8 cellular contexts compared by ENCODE assay signal in genomic region chr1:22018583-22019559, GRCh38. TPM values are rescaled to one million over a fixed set of nuclear protein-coding genes. Genes with fewer than 3 reads are reported as not detected.
DNase-seq lines count a peak whose midpoint lies in the region; ATAC-seq and TF ChIP-seq lines count a peak whose summit lies in the region.

No MANE protein-coding gene starts in this region.

- DNase-seq in DND-41 (peak; percentile 68), SK-N-DZ (ENCODE audit: low spot score) (peak; percentile 16), hepatic stellate cell (ENCODE audit: low spot score) (peak; percentile 82), NCI-H1417 treated with DMSO at 0.1 percent for 48 hours (lab: John Stamatoyannopoulos, UW) (no peak), inferior parietal cortex (ENCODE audit: extremely low spot score) (no peak)
- DNase-seq in activated naive CD4-positive, alpha-beta T cell treated with Interleukin-2 at 50 U/mL for 16 hours, result peak; percentile 71
- DNase-seq in stimulated activated CD4-positive, alpha-beta T cell treated with anti-CD3 and anti-CD28 coated beads, Interleukin-4, amount 100 ng/mL, for 48 hours (ENCODE audit: low read depth in 2 of 2), result peak; percentile 44 to 59

- peaks cover 18% of the 10 kb centered on the region for H3K4me1 ChIP-seq in DND-41 (ENCODE audit: insufficient read depth, low read length)

- ATAC-seq in DND-41 (ENCODE audit: insufficient read depth, low read depth) (peak; percentile 95), HG02798 (IDR thresholded peaks at IDR 0.05; ENCODE audit: poor library complexity, unreplicated experiment) (peak; percentile 66)

- peak overlapping the region; percentile 52 for H2AFZ ChIP-seq in DND-41 (ENCODE audit: low read depth, low read length)

- peak; percentile 50 for TF ChIP-seq CTCF in DND-41 (IDR thresholded peaks at IDR 0.05; ENCODE audit: borderline replicate concordance, extremely low read depth, low read length, poor library complexity, severe bottlenecking)

- H3K4me2 ChIP-seq in DND-41 (ENCODE audit: insufficient read depth, low read length), result peak overlapping the region; percentile 24

- H3K27me3 ChIP-seq in DND-41 (ENCODE audit: insufficient read depth, low read length, poor library complexity), result no peaks in the 10 kb centered on the region

- no peak overlapping the region for H3K4me3 ChIP-seq in DND-41 (ENCODE audit: low read depth in 1 of 2, low read length in 2 of 2)

- H3K36me3 ChIP-seq in DND-41 (ENCODE audit: insufficient read depth, low read length), result no peaks in the 10 kb centered on the region

- H4K20me1 ChIP-seq in DND-41 (ENCODE audit: insufficient read depth, low read length), result no peaks in the 10 kb centered on the region

- no peak overlapping the region for H3K9ac ChIP-seq in DND-41 (ENCODE audit: low read depth, low read length)

- peak overlapping the region; percentile 64 for H3K27ac ChIP-seq in DND-41 (ENCODE audit: low read length)

- H3K79me2 ChIP-seq in DND-41 (ENCODE audit: insufficient read depth, low read length), result no peaks in the 10 kb centered on the region

- no peaks in the 10 kb centered on the region for H3K9me3 ChIP-seq in DND-41 (ENCODE audit: insufficient read depth, low read length, severe bottlenecking)

RNA-seq across cellular contexts. Expression of gene CELA3A, which starts 17.4 kb away (rescaled TPM):
- polyA plus RNA-seq in SK-N-DZ (2014; cell fraction: cytosol; rRNA removed), result not detected in 2 replicates
- not detected in 2 replicates for polyA plus RNA-seq in SK-N-DZ (2014; cell fraction: nucleus; rRNA removed)

RNA-seq across cellular contexts. Expression of gene CDC42, which starts 33.6 kb away (rescaled TPM):
- polyA plus RNA-seq in SK-N-DZ (2014; cell fraction: cytosol; rRNA removed), result 143 and 173 TPM in 2 replicates
- 55.2 and 70.2 TPM in 2 replicates for polyA plus RNA-seq in SK-N-DZ (2014; cell fraction: nucleus; rRNA removed)

RNA-seq across cellular contexts. Expression of gene CELA3B, which starts 42.0 kb away (rescaled TPM):
- not detected in 2 replicates for polyA plus RNA-seq in SK-N-DZ (2014; cell fraction: cytosol; rRNA removed)
- not detected in 2 replicates for polyA plus RNA-seq in SK-N-DZ (2014; cell fraction: nucleus; rRNA removed)

Comparison
In these comparisons a context has a peak if more than half of its experiments do, and no peak if none do; other contexts are left out.
1. DNase-seq: peak in DND-41 (single experiment), SK-N-DZ (single experiment), activated naive CD4-positive, alpha-beta T cell treated with Interleukin-2 at 50 U/mL for 16 hours (single experiment), hepatic stellate cell (single experiment) and stimulated activated CD4-positive, alpha-beta T cell treated with anti-CD3 and anti-CD28 coated beads, Interleukin-4, amount 100 ng/mL, for 48 hours (2 of 2); none in NCI-H1417 treated with DMSO at 0.1 percent for 48 hours (single experiment) and inferior parietal cortex (single experiment).